ENCODE assay signal across 8 cellular contexts in the genomic region with DNA sequence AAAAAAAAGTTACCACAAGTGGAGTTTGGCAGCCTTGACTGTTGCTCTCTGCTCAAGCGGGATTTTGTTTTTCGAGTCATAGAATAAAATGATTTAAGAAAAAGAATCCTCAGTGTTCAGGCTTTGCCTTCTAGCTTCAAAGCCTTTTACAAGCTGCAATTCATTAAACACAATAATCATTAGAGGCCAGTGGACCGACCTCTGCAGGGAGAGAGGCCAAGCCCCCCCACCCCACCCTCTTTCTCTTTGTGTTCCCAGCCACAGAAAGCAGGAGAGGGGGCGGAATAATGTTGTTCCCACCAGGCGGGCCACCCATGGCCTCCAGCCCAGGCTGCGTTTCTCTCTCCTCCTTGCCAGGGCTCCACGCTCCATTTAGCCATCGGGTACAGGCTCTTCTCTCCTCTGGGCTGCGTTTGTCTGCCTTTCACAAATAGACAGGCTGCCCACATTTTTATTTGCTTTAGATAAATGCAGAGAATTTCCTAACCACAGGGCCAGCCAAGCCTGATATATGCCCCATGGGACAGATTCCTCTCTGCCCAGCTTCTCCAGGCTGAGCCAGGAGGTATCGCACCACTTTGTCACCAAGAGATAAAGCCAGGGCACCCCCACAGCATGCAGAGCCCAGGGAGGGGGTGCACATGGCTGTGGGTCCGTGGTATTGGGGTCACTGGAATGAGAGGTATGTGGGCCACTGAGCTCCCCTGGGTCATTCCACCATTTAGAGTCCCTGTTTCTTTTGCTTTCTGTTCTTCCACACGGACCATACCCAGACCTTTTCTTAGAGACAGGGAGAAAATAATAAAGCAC.
A peak's percentile ranks its signal among the peaks of the same experiment; 100 is the strongest.
DNase-seq lines count a peak whose midpoint lies in the region; ATAC-seq, FAIRE-seq and TF ChIP-seq lines count a peak whose summit lies in the region.
"Had no signal": no experiment of that assay in that cellular context is flagged by ENCODE, and none has a peak within 500 bp of the region (broad histone marks: within the 10 kb centered on the region; RNA-seq: fewer than 3 reads in every experiment).

No MANE protein-coding gene starts in this region.

- DNase-seq in NCI-H1092 treated with DMSO at 0.1 percent for 48 hours (lab: John Stamatoyannopoulos, UW) (peak; percentile 92), body of pancreas (peak; percentile 19 to 61 (median 36)), left lung (no peak), transverse colon (peak; percentile 10), GM12892 (ENCODE audit: insufficient read length) (no peak)
- DNase-seq in activated CD8-positive, alpha-beta memory T cell treated with anti-CD3 and anti-CD28 coated beads, Interleukin-2, amount 10 ng/mL, durations not matched to agents 7 days and 5 days, result no peak
- DNase-seq: lower lobe of right lung had no signal

- no peak overlapping the region for H3K27ac Mint-ChIP-seq in activated CD8-positive, alpha-beta memory T cell treated with anti-CD3 and anti-CD28 coated beads, Interleukin-2, amount 10 ng/mL, durations not matched to agents 7 days and 5 days

- H3K4me1 Mint-ChIP-seq in activated CD8-positive, alpha-beta memory T cell treated with anti-CD3 and anti-CD28 coated beads, Interleukin-2, amount 10 ng/mL, durations not matched to agents 7 days and 5 days, result no peaks in the 10 kb centered on the region

- TF ChIP-seq POLR2A in body of pancreas (IDR thresholded peaks at IDR 0.05) (no peak), transverse colon (IDR thresholded peaks at IDR 0.05) (no peak), GM12892 (IDR thresholded peaks at IDR 0.05; ENCODE audit: low read depth, low read length) (no peak)

- no peaks in the 10 kb centered on the region for H3K27me3 ChIP-seq in body of pancreas
- H3K27me3 ChIP-seq in left lung, result no peaks in the 10 kb centered on the region
- H3K27me3 ChIP-seq in transverse colon, result no peaks in the 10 kb centered on the region

- peaks cover 24% of the 10 kb centered on the region for H3K27me3 Mint-ChIP-seq in activated CD8-positive, alpha-beta memory T cell treated with anti-CD3 and anti-CD28 coated beads, Interleukin-2, amount 10 ng/mL, durations not matched to agents 7 days and 5 days

- 7 to 12% methylated on average over 12 of the region's 12 CpGs for WGBS in body of pancreas, 2 donors
- 19 to 41% methylated on average over 6 to 12 of the region's 12 CpGs for WGBS in transverse colon (ENCODE audit: low coverage in 1 of 2), 2 donors

- H3K36me3 Mint-ChIP-seq in activated CD8-positive, alpha-beta memory T cell treated with anti-CD3 and anti-CD28 coated beads, Interleukin-2, amount 10 ng/mL, durations not matched to agents 7 days and 5 days, result no peaks in the 10 kb centered on the region

- H3K9me3 Mint-ChIP-seq in activated CD8-positive, alpha-beta memory T cell treated with anti-CD3 and anti-CD28 coated beads, Interleukin-2, amount 10 ng/mL, durations not matched to agents 7 days and 5 days (ENCODE audit: low read depth), result no peaks in the 10 kb centered on the region

- H3K9me3 ChIP-seq in body of pancreas, result no peaks in the 10 kb centered on the region
- H3K9me3 ChIP-seq in left lung, result no peaks in the 10 kb centered on the region
- no peaks in the 10 kb centered on the region for H3K9me3 ChIP-seq in transverse colon
- H3K9me3 ChIP-seq: lower lobe of right lung had no signal

- intact Hi-C loops in body of pancreas (cut with DNase I), result no loop called here
- intact Hi-C loops in left lung (cut with DNase I), result no loop called here
- intact Hi-C loops in transverse colon (cut with DNase I; ENCODE audit: low total_unique reads), result no loop called here

- H3K27ac ChIP-seq in body of pancreas (peak overlapping the region in 3 of 4 donors; percentile 58 to 70 (median 61)), left lung (peak overlapping the region in 1 of 2 donors; percentile 63), transverse colon (peak overlapping the region; percentile 58 to 81 (median 68))
- H3K27ac ChIP-seq: lower lobe of right lung had no signal

- H3K4me3 ChIP-seq in body of pancreas, result no peak overlapping the region
- H3K4me3 ChIP-seq in left lung, result no peak overlapping the region
- no peak overlapping the region for H3K4me3 ChIP-seq in transverse colon
- H3K4me3 ChIP-seq: lower lobe of right lung had no signal

- H3K4me3 Mint-ChIP-seq in activated CD8-positive, alpha-beta memory T cell treated with anti-CD3 and anti-CD28 coated beads, Interleukin-2, amount 10 ng/mL, durations not matched to agents 7 days and 5 days, result no peak overlapping the region

- H3K36me3 ChIP-seq in body of pancreas (replicated peaks in 1 of 2; ENCODE audit: insufficient read depth in 1 of 2, low read depth in 2 of 2) (no peaks in the 10 kb centered on the region), left lung (no peaks in the 10 kb centered on the region), transverse colon (no peaks in the 10 kb centered on the region)
- H3K36me3 ChIP-seq: lower lobe of right lung had no signal

- H3K4me1 ChIP-seq in body of pancreas (peaks cover 24% of the 10 kb centered on the region), left lung (no peaks in the 10 kb centered on the region), transverse colon (peaks cover 3 to 24% (median 20%) of the 10 kb centered on the region in 4 donors)

- CTCF ChIA-PET in activated CD8-positive, alpha-beta memory T cell treated with anti-CD3 and anti-CD28 coated beads, Interleukin-2, amount 10 ng/mL, durations not matched to agents 7 days and 5 days (lab: Charles Lee), result interaction anchor here (0.7 kb wide), 1 partner anchor 139 kb away, joined by 4 read pairs; no protein-coding TSS in a partner anchor

- no peak for FAIRE-seq in GM12892 (lab: Jason Lieb, UNC)

- TF ChIP-seq CTCF in body of pancreas (IDR thresholded peaks at IDR 0.05), result no peak
- no peak for TF ChIP-seq CTCF in left lung (IDR thresholded peaks at IDR 0.05)
- TF ChIP-seq CTCF in transverse colon (IDR thresholded peaks at IDR 0.05), result no peak

- in situ Hi-C loops in transverse colon (cut with MboI; ENCODE audit: low pct_ligation_motif_present in 1 of 4, low pct_unique_long_range_greater_than_20kb in 1 of 4, low sequenced_read_pairs in 3 of 4), result no loop called here

- ATAC-seq in body of pancreas (peak; percentile 71), left lung (peak; percentile 39), GM18511 (IDR thresholded peaks at IDR 0.05; ENCODE audit: unreplicated experiment) (no peak)
- ATAC-seq in activated CD8-positive, alpha-beta memory T cell treated with anti-CD3 and anti-CD28 coated beads, Interleukin-2, amount 10 ng/mL, durations not matched to agents 7 days and 5 days, result no peak
- ATAC-seq: lower lobe of right lung had no signal

- no peak for TF ChIP-seq EP300 in transverse colon (IDR thresholded peaks at IDR 0.05; ENCODE audit: low read depth)

Comparison
In these comparisons a context has a peak if more than half of its experiments do, and no peak if none do; other contexts are left out.
1. DNase-seq: peak in NCI-H1092 treated with DMSO at 0.1 percent for 48 hours (single experiment), body of pancreas (4 of 4) and transverse colon (single experiment); none in left lung (0 of 2), GM12892 (single experiment) and activated CD8-positive, alpha-beta memory T cell treated with anti-CD3 and anti-CD28 coated beads, Interleukin-2, amount 10 ng/mL, durations not matched to agents 7 days and 5 days (single experiment).
2. ATAC-seq: peak in body of pancreas (single experiment) and left lung (single experiment); none in GM18511 (single experiment) and activated CD8-positive, alpha-beta memory T cell treated with anti-CD3 and anti-CD28 coated beads, Interleukin-2, amount 10 ng/mL, durations not matched to agents 7 days and 5 days (single experiment).